Comparison of ENCODE assay signal across 8 cellular contexts in the genomic region with DNA sequence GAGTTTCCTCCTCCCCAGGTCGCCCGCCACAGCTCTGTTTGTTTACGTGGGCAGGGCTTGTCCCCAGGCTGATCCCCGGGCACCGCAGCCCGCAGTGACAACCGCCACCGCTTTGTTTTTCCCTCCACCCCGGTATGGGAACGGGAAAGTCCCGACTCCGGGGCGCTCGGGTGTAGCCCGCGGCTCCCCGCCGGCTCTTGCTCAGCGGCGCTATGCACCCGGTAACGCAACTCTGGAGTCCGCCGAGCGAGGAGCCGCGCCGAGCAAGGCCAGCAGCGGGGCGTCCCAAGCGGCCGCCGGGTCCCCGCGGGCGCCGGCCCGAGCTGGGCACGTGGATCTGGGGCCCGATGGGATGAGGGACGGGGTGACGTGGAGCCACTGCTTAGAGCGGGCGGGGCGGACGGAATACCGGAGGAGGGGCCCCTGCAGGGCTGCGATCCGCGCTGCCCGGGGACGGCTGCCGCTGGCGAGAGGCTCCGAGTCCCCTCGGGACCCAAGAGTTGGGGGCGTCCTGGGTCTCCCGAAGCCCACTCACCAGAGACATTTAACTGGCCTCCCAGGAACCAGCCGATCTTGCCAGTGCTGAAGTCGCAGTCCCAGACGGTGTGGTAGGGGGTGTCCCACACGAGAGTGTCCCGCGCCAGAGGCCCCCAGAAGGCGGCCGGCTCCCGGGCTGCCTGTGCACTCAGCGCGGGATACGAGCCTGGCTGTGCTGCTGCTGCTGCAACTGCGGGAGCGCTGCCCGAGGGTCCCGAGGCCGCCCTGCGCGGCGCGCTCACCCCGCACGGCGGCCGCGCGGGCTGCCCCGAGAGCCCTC. TPM values are rescaled to one million over a fixed set of nuclear protein-coding genes. Genes with fewer than 3 reads are reported as not detected.
DNase-seq lines count a peak whose midpoint lies in the region; ATAC-seq, FAIRE-seq and TF ChIP-seq lines count a peak whose summit lies in the region.

No MANE protein-coding gene starts in this region.

- H3K4me1 ChIP-seq in breast epithelium (peaks cover 16 to 21% of the 10 kb centered on the region in 2 donors), keratinocyte (ENCODE audit: control insufficient read depth, extremely low read depth, insufficient read depth, low read length) (peaks cover 12% of the 10 kb centered on the region)

- no peaks in the 10 kb centered on the region for H4K20me1 ChIP-seq in keratinocyte (ENCODE audit: control insufficient read depth, extremely low read depth, insufficient read depth, low read length)

- H2AFZ ChIP-seq in keratinocyte (ENCODE audit: control insufficient read depth, low read length): peak overlapping the region; percentile 84

- FAIRE-seq in keratinocyte (lab: Jason Lieb, UNC): no peak

- intact Hi-C loops in breast epithelium (cut with DNase I; ENCODE audit: low total_unique reads): loop anchor here (1.0 to 5.0 kb wide), 2 partner anchors 16 to 65 kb away; a partner anchor contains a TSS

- H3K4me2 ChIP-seq in keratinocyte (ENCODE audit: control insufficient read depth, extremely low read depth, insufficient read depth, low read depth, low read length): peak overlapping the region; percentile 91

- peak overlapping the region; percentile 99 for H3K27ac ChIP-seq in VCaP
- peak overlapping the region; percentile 90 to 96 for H3K27ac ChIP-seq in breast epithelium
- peak overlapping the region; percentile 26 for H3K27ac ChIP-seq in keratinocyte (ENCODE audit: control insufficient read depth, insufficient read depth, low read length)

- TF ChIP-seq CTCF in VCaP (conservative IDR thresholded peaks at IDR 0.05) (no peak), breast epithelium (IDR thresholded peaks at IDR 0.05) (no peak), keratinocyte (optimal IDR thresholded peaks at IDR 0.05 in 1 of 3, IDR thresholded peaks at IDR 0.05 in 1 of 3, conservative IDR thresholded peaks at IDR 0.05 in 1 of 3; ENCODE audit: extremely low read depth in 1 of 3, insufficient read depth in 2 of 3, low read length in 3 of 3) (no peak)

- peak; percentile 34 for ATAC-seq in GM21825 (IDR thresholded peaks at IDR 0.05; ENCODE audit: unreplicated experiment)

- peak overlapping the region; percentile 78 to 91 (median 84) for H3K4me3 ChIP-seq in breast epithelium
- H3K4me3 ChIP-seq in keratinocyte (ENCODE audit: control insufficient read depth in 2 of 3, extremely low read depth in 1 of 3, insufficient read depth in 2 of 3, low read depth in 1 of 3, low read length in 3 of 3): peak overlapping the region; percentile 44 to 68 (median 68)

- H3K9ac ChIP-seq in keratinocyte (ENCODE audit: control insufficient read depth, extremely low read depth, insufficient read depth, low read length): peak overlapping the region; percentile 73

- H3K36me3 ChIP-seq in breast epithelium (no peaks in the 10 kb centered on the region), keratinocyte (ENCODE audit: control insufficient read depth in 2 of 2, extremely low read depth in 1 of 2, insufficient read depth in 2 of 2, low read length in 2 of 2) (no peaks in the 10 kb centered on the region)

- H3K9me1 ChIP-seq in keratinocyte (ENCODE audit: control insufficient read depth, extremely low read depth, insufficient read depth, low read length): no peaks in the 10 kb centered on the region

- DNase-seq in GF-D8 (lab: John Stamatoyannopoulos, UW): peak; percentile 47
- DNase-seq in Kasumi-1 (lab: John Stamatoyannopoulos, UW): peak; percentile 44 to 59
- DNase-seq in breast epithelium (ENCODE audit: low spot score in 2 of 2): peak in 1 of 2 donors; percentile 59
- no peak for DNase-seq in keratinocyte (ENCODE audit: low read depth, low spot score)
- DNase-seq in stimulated activated CD4-positive, alpha-beta T cell treated with anti-CD3 and anti-CD28 coated beads, Interleukin-15, amount 100 ng/mL, for 24 hours: peak; percentile 82
- DNase-seq in NCI-H1436 (lab: John Stamatoyannopoulos, UW): no peak

- H3K27me3 ChIP-seq in breast epithelium (no peaks in the 10 kb centered on the region), keratinocyte (ENCODE audit: control insufficient read depth, extremely low read depth, insufficient read depth, low read length) (peaks cover 28% of the 10 kb centered on the region)

- TF ChIP-seq POLR2A in breast epithelium (IDR thresholded peaks at IDR 0.05): peak; percentile 16

- no peaks in the 10 kb centered on the region for H3K79me2 ChIP-seq in keratinocyte (ENCODE audit: control insufficient read depth, insufficient read depth, low read length)

- dilution Hi-C loops in keratinocyte (cut with MboI; ENCODE audit: extremely low pct_ligation_motif_present, low sequenced_read_pairs): no loop called here

- H3K9me3 ChIP-seq in breast epithelium (no peaks in the 10 kb centered on the region), keratinocyte (ENCODE audit: control insufficient read depth, low read depth, low read length) (no peaks in the 10 kb centered on the region)

RNA-seq across cellular contexts. Expression of a gene that starts 0.5 kb away (rescaled TPM):
- total RNA-seq in breast epithelium: 10 to 100 TPM; 17.6 to 38.2 (median 37.4) TPM
- 1.1 to 1.7 TPM (median 1.5 TPM) in 3 replicates for polyA plus RNA-seq in keratinocyte
- polyA plus RNA-seq in keratinocyte (2011; ENCODE audit: low read depth): 0.27 TPM
- polyA plus RNA-seq in keratinocyte (2011; cell fraction: cytosol; rRNA removed): 0.57 and 0.64 TPM in 2 replicates
- 1.4 and 1.8 TPM in 2 replicates for polyA plus RNA-seq in keratinocyte (2011; cell fraction: nucleus; rRNA removed)
- polyA plus RNA-seq in keratinocyte (2012; ENCODE audit: low replicate concordance): 1.3 and 1.4 TPM in 2 replicates
- polyA minus RNA-seq in keratinocyte: 2.2 to 3.1 TPM (median 2.4 TPM) in 3 replicates
- 1.3 TPM for polyA minus RNA-seq in keratinocyte (2011; cell fraction: cytosol; rRNA and poly(A)+ RNA removed)
- polyA minus RNA-seq in keratinocyte (2011; cell fraction: nucleus; rRNA and poly(A)+ RNA removed): 0.74 and 1.2 TPM in 2 replicates

RNA-seq across cellular contexts. Expression of a gene that starts 24.5 kb away (rescaled TPM):
- under 1 TPM in 1 of 3 donors, not detected in 2; 0.44 TPM for total RNA-seq in breast epithelium
- not detected in 3 replicates for polyA plus RNA-seq in keratinocyte
- not detected for polyA plus RNA-seq in keratinocyte (2011; ENCODE audit: low read depth)
- polyA plus RNA-seq in keratinocyte (2011; cell fraction: cytosol; rRNA removed): not detected in 2 replicates
- polyA plus RNA-seq in keratinocyte (2011; cell fraction: nucleus; rRNA removed): not detected in 2 replicates
- polyA plus RNA-seq in keratinocyte (2012; ENCODE audit: low replicate concordance): not detected in 2 replicates
- polyA minus RNA-seq in keratinocyte: not detected in 3 replicates
- polyA minus RNA-seq in keratinocyte (2011; cell fraction: cytosol; rRNA and poly(A)+ RNA removed): not detected
- polyA minus RNA-seq in keratinocyte (2011; cell fraction: nucleus; rRNA and poly(A)+ RNA removed): not detected in 2 replicates

Comparison
In these comparisons a context has a peak if more than half of its experiments do, and no peak if none do; other contexts are left out.
1. DNase-seq: peak in GF-D8 (single experiment), Kasumi-1 (2 of 2) and stimulated activated CD4-positive, alpha-beta T cell treated with anti-CD3 and anti-CD28 coated beads, Interleukin-15, amount 100 ng/mL, for 24 hours (single experiment); none in keratinocyte (single experiment) and NCI-H1436 (single experiment).
2. H3K27ac ChIP-seq: peak in every context shown above with its lines; median percentile 99 in VCaP; 93 in breast epithelium; 26 in keratinocyte.